ENCODE assay signal across 27 cellular contexts in genomic region chr3:119827209-119827608, GRCh38. TPM values are rescaled to one million over a fixed set of nuclear protein-coding genes. Genes with fewer than 3 reads are reported as not detected.
DNase-seq lines count a peak whose midpoint lies in the region; ATAC-seq, FAIRE-seq and TF ChIP-seq lines count a peak whose summit lies in the region.
"Had no signal": no experiment of that assay in that cellular context is flagged by ENCODE, and none has a peak within 500 bp of the region (broad histone marks: within the 10 kb centered on the region; RNA-seq: fewer than 3 reads in every experiment).

No MANE protein-coding gene starts in this region.

- BruUV-seq in HepG2 (replicated peaks; lab: Mats Ljungman, UMichigan) (no TSS peak), endothelial cell of umbilical vein (replicated peaks; lab: Mats Ljungman, UMichigan) (no TSS peak)

- no peaks in the 10 kb centered on the region for H3F3A ChIP-seq in SK-N-SH (replicated peaks; ENCODE audit: insufficient read depth)

- in situ Hi-C loops in HepG2 (cut with HindIII; ENCODE audit: extremely low pct_ligation_motif_present, low pct_unique_long_range_greater_than_20kb) = no loop called here
- in situ Hi-C loops in GM13976 (cut with MboI; ENCODE audit: low sequenced_read_pairs, unreplicated experiment) = no loop called here

- POLR2A ChIA-PET in HepG2 (lab: Yijun Ruan, JAX) = no interaction called here
- POLR2A ChIA-PET in SK-N-SH (lab: Yijun Ruan, JAX) = no interaction called here
- POLR2A ChIA-PET in endothelial cell of umbilical vein (lab: Charles Lee) = no interaction called here

- H3K4me2 ChIP-seq in HepG2 (ENCODE audit: low read depth, low read length) (no peak overlapping the region), SK-N-SH (no peak overlapping the region), endothelial cell of umbilical vein (ENCODE audit: insufficient read depth, low read length) (no peak overlapping the region)
- H3K4me2 ChIP-seq: A549; BLaER1 treated with 17β-estradiol and CSF1 and Interleukin-3, amounts not matched to agents 10 nM and 100 nM had no signal

- H3K9ac ChIP-seq in HepG2 (ENCODE audit: insufficient read depth, low read depth, low read length) (no peak overlapping the region), SK-N-SH (no peak overlapping the region), endothelial cell of umbilical vein (replicated peaks; ENCODE audit: extremely low read depth, insufficient read depth, low read length) (no peak overlapping the region)
- H3K9ac ChIP-seq: BLaER1 treated with 17β-estradiol and CSF1 and Interleukin-3, amounts not matched to agents 10 nM and 100 nM had no signal

- no peaks in the 10 kb centered on the region for H3K9me1 ChIP-seq in endothelial cell of umbilical vein (replicated peaks; ENCODE audit: control insufficient read depth, extremely low read depth, insufficient read depth, low read length)

- intact Hi-C loops in HepG2 (cut with micrococcal nuclease; ENCODE audit: unreplicated experiment) (no loop called here), right lobe of liver (cut with DNase I) (no loop called here), endothelial cell of umbilical vein (cut with micrococcal nuclease) (no loop called here), left ventricle myocardium superior (cut with micrococcal nuclease) (no loop called here)

- ATAC-seq in HepG2 (no peak), right lobe of liver (no peak), left ventricle myocardium superior (no peak), HG03565 (IDR thresholded peaks at IDR 0.05; ENCODE audit: unreplicated experiment) (no peak)
- ATAC-seq: A549, GM12878 had no signal

- CTCF ChIA-PET in HepG2 (lab: Yijun Ruan, JAX; ENCODE audit: low intra/inter-chr PET ratio, low total read pairs) = no interaction called here
- CTCF ChIA-PET in SK-N-SH (lab: Yijun Ruan, JAX) = no interaction called here
- CTCF ChIA-PET in endothelial cell of umbilical vein (lab: Charles Lee) = interaction anchor here (0.9 to 1.0 kb wide), 2 partner anchors 12 to 14 kb away, joined by 3 read pairs; no protein-coding TSS in a partner anchor

- H3K4me3 ChIP-seq in HepG2 (replicated peaks in 1 of 3; ENCODE audit: insufficient read depth in 1 of 3, low read depth in 2 of 3, low read length in 3 of 3) (no peak overlapping the region), right lobe of liver (no peak overlapping the region), SK-N-SH (ENCODE audit: low read depth in 2 of 2, low read length in 1 of 2) (no peak overlapping the region), endothelial cell of umbilical vein (replicated peaks in 1 of 3; ENCODE audit: insufficient read depth in 1 of 3, low read depth in 1 of 3, low read length in 3 of 3) (no peak overlapping the region)
- H3K4me3 ChIP-seq: A549; BLaER1 treated with 17β-estradiol and CSF1 and Interleukin-3, amounts not matched to agents 10 nM and 100 nM; GM12878; HAP-1 had no signal

- TF ChIP-seq RAD21 in HepG2 (CRISPR knock-in tag; IDR thresholded peaks at IDR 0.05) = no peak
- TF ChIP-seq RAD21 in SK-N-SH (IDR thresholded peaks at IDR 0.05; ENCODE audit: low read length) = no peak

- dilution Hi-C loops in endothelial cell of umbilical vein (cut with MboI; ENCODE audit: extremely low pct_ligation_motif_present, low sequenced_read_pairs) = no loop called here

- TF ChIP-seq POLR2A in HepG2 (IDR thresholded peaks at IDR 0.05; ENCODE audit: insufficient read depth in 1 of 2, low read depth in 2 of 2, low read length in 2 of 2) = no peak
- no peak for TF ChIP-seq POLR2A in right lobe of liver (IDR thresholded peaks at IDR 0.05)
- TF ChIP-seq POLR2A in endothelial cell of umbilical vein (IDR thresholded peaks at IDR 0.05; ENCODE audit: low read depth, low read length) = no peak

- H3K36me3 ChIP-seq in HepG2 (replicated peaks in 1 of 2; ENCODE audit: control insufficient read depth in 1 of 2, insufficient read depth in 2 of 2, low read length in 2 of 2) (peaks cover 1 to 6% of the 10 kb centered on the region in 2 experiments; a peak in 2 of 5 replicates), right lobe of liver (no peaks in the 10 kb centered on the region), SK-N-SH (replicated peaks in 1 of 2; ENCODE audit: control insufficient read depth in 1 of 2, insufficient read depth in 2 of 2, low read length in 1 of 2) (peaks cover 5 to 22% of the 10 kb centered on the region in 2 experiments), endothelial cell of umbilical vein (ENCODE audit: control insufficient read depth in 2 of 2, extremely low read depth in 1 of 2, insufficient read depth in 2 of 2, low read length in 2 of 2) (peaks cover 0 to 3% of the 10 kb centered on the region in 2 experiments)
- H3K36me3 ChIP-seq: HAP-1 had no signal

- FAIRE-seq in HepG2 (lab: Jason Lieb, UNC) (no peak), endothelial cell of umbilical vein (lab: Jason Lieb, UNC) (peak; percentile 21)
- FAIRE-seq: A549, D721Med, GM12878, GM19239, H54 had no signal

- H3K79me2 ChIP-seq in HepG2 (ENCODE audit: insufficient read depth, low read length) (no peaks in the 10 kb centered on the region), SK-N-SH (ENCODE audit: insufficient read depth) (peaks cover 7% of the 10 kb centered on the region; the same call in 1 of the 2 replicates), endothelial cell of umbilical vein (ENCODE audit: control insufficient read depth, insufficient read depth, low read length) (no peaks in the 10 kb centered on the region)

- TF ChIP-seq CTCF in HepG2 (CRISPR knock-in tag; IDR thresholded peaks at IDR 0.05) = no peak
- no peak for TF ChIP-seq CTCF in right lobe of liver (IDR thresholded peaks at IDR 0.05)
- no peak for TF ChIP-seq CTCF in SK-N-SH (IDR thresholded peaks at IDR 0.05)
- TF ChIP-seq CTCF in endothelial cell of umbilical vein (IDR thresholded peaks at IDR 0.05; ENCODE audit: extremely low read depth in 1 of 2, insufficient read depth in 1 of 2, low read depth in 1 of 2, low read length in 2 of 2) = no peak
- TF ChIP-seq CTCF in GM13976 (IDR thresholded peaks at IDR 0.05; ENCODE audit: borderline replicate concordance, control extremely low read depth, extremely low read depth, insufficient read depth, missing control alignments) = no peak

- no peaks in the 10 kb centered on the region for H3K9me3 ChIP-seq in HepG2 (ENCODE audit: low read length)
- no peaks in the 10 kb centered on the region for H3K9me3 ChIP-seq in right lobe of liver
- no peaks in the 10 kb centered on the region for H3K9me3 ChIP-seq in SK-N-SH
- H3K9me3 ChIP-seq in endothelial cell of umbilical vein (replicated peaks; ENCODE audit: control insufficient read depth, insufficient read depth, low read length) = no peaks in the 10 kb centered on the region
- H3K9me3 ChIP-seq: A549; BE2C; BLaER1 treated with 17β-estradiol and CSF1 and Interleukin-3, amounts not matched to agents 10 nM and 100 nM; HAP-1 had no signal

- TF ChIP-seq EP300 in HepG2 (IDR thresholded peaks at IDR 0.05; ENCODE audit: low read depth in 2 of 2, low read length in 2 of 2) (no peak), HepG2 (CRISPR knock-in tag; IDR thresholded peaks at IDR 0.05; ENCODE audit: borderline replicate concordance) (no peak), SK-N-SH (IDR thresholded peaks at IDR 0.05; ENCODE audit: borderline replicate concordance in 1 of 2, low read depth in 1 of 2, low read length in 1 of 2) (peak in 1 of 2 experiments; percentile 21; a peak in 1 of 4 replicates)

- H2AFZ ChIP-seq in HepG2 (ENCODE audit: low read length) (no peak overlapping the region), SK-N-SH (ENCODE audit: low read depth) (no peak overlapping the region), endothelial cell of umbilical vein (ENCODE audit: low read depth, low read length) (no peak overlapping the region)

- DNase-seq in HepG2 (ENCODE audit: low spot score) (no peak), right lobe of liver (no peak), SK-N-SH (peak; percentile 48), endothelial cell of umbilical vein (ENCODE audit: low read depth, low spot score) (no peak), left ventricle myocardium superior (no peak), GM13976 (ENCODE audit: low spot score) (no peak)
- DNase-seq: 8988T; ACHN; AML-193; BE2C; CD4-positive, alpha-beta T cell; CD8-positive, alpha-beta memory T cell; DMS 273 treated with DMSO at 0.1 percent for 48 hours; DMS79; EL; GDM1; GOT3; HFFc6 had no signal

- H4K20me1 ChIP-seq in HepG2 (ENCODE audit: insufficient read depth, low read length) (no peaks in the 10 kb centered on the region), SK-N-SH (ENCODE audit: insufficient read depth) (no peaks in the 10 kb centered on the region), endothelial cell of umbilical vein (replicated peaks; ENCODE audit: control insufficient read depth, extremely low read depth, insufficient read depth, low read length) (peaks cover 2% of the 10 kb centered on the region)

- WGBS in HepG2 (ENCODE audit: low lambda C conversion rate) = 98% methylated on average over 2 of the region's 2 CpGs
- 73% methylated on average over 2 of the region's 2 CpGs for WGBS in right lobe of liver (ENCODE audit: insufficient coverage, low coverage, low lambda C conversion rate, missing lambda C conversion rate)
- 81% methylated on average over 2 of the region's 2 CpGs for WGBS in SK-N-SH (ENCODE audit: low lambda C conversion rate)

- H3K4me1 ChIP-seq in HepG2 (ENCODE audit: insufficient read depth, low read length) (peaks cover 28% of the 10 kb centered on the region), right lobe of liver (peaks cover 0 to 14% (median 6%) of the 10 kb centered on the region in 4 donors), SK-N-SH (ENCODE audit: control insufficient read depth in 1 of 2, insufficient read depth in 2 of 2, low read depth in 1 of 2, low read length in 1 of 2) (peaks cover 1 to 13% of the 10 kb centered on the region in 2 experiments; a peak in 3 of 4 replicates), endothelial cell of umbilical vein (ENCODE audit: control insufficient read depth, extremely low read depth, insufficient read depth, low read length) (no peaks in the 10 kb centered on the region)
- H3K4me1 ChIP-seq: BLaER1 treated with 17β-estradiol and CSF1 and Interleukin-3, amounts not matched to agents 10 nM and 100 nM; HAP-1 had no signal

- no peaks in the 10 kb centered on the region for H3K9me2 ChIP-seq in SK-N-SH

- H3K27me3 ChIP-seq in HepG2 (ENCODE audit: control insufficient read depth in 1 of 2, insufficient read depth in 2 of 2, low read length in 2 of 2) (no peaks in the 10 kb centered on the region), right lobe of liver (no peaks in the 10 kb centered on the region), SK-N-SH (ENCODE audit: insufficient read depth) (no peaks in the 10 kb centered on the region), endothelial cell of umbilical vein (ENCODE audit: control insufficient read depth in 2 of 2, insufficient read depth in 2 of 2, low read length in 2 of 2) (no peaks in the 10 kb centered on the region)
- H3K27me3 ChIP-seq: BE2C; BLaER1 treated with 17β-estradiol and CSF1 and Interleukin-3, amounts not matched to agents 10 nM and 100 nM had no signal

- H3K27ac ChIP-seq in HepG2 (ENCODE audit: extremely low read length, insufficient read depth, low read length) = peak overlapping the region; percentile 55
- H3K27ac ChIP-seq in right lobe of liver = peak overlapping the region in 1 of 3 donors; percentile 37
- H3K27ac ChIP-seq in SK-N-SH (ENCODE audit: low read depth in 2 of 2, low read length in 1 of 2) = peak overlapping the region in 1 of 2 experiments; percentile 31; a peak in 2 of 4 replicates
- no peak overlapping the region for H3K27ac ChIP-seq in endothelial cell of umbilical vein (ENCODE audit: insufficient read depth, low read depth, low read length)
- H3K27ac ChIP-seq: A549; BLaER1 treated with 17β-estradiol and CSF1 and Interleukin-3, amounts not matched to agents 10 nM and 100 nM had no signal

RNA-seq across cellular contexts. Expression of gene NR1I2, which starts 45.3 kb away (rescaled TPM):
- 10.9 and 13.4 TPM in 2 replicates for total RNA-seq in HepG2 (2016; rRNA removed; fragmentation: Illumina TruSeq; extraction: Trizol)
- total RNA-seq in HepG2 (2016; cell fraction: cytosol; rRNA removed; fragmentation: Illumina TruSeq; extraction: Trizol; ENCODE audit: low read depth) = 1.3 and 1.4 TPM in 2 replicates
- total RNA-seq in HepG2 (2016; cell fraction: insoluble cytoplasmic fraction; rRNA removed; fragmentation: Illumina TruSeq; extraction: Trizol) = 11.0 and 14.6 TPM in 2 replicates
- 4.3 and 4.5 TPM in 2 replicates for total RNA-seq in HepG2 (2016; cell fraction: membrane; rRNA removed; fragmentation: Illumina TruSeq; extraction: Trizol)
- total RNA-seq in HepG2 (2016; cell fraction: nucleus; rRNA removed; fragmentation: Illumina TruSeq; extraction: Trizol) = 26.4 and 27.1 TPM in 2 replicates
- 8.8 and 9.8 TPM in 2 replicates for polyA plus RNA-seq in HepG2 (2011; rRNA removed)
- 4.2 and 4.4 TPM in 2 replicates for polyA plus RNA-seq in HepG2 (2011; cell fraction: cytosol; rRNA removed)
- 48.5 and 49.6 TPM in 2 replicates for polyA plus RNA-seq in HepG2 (2011; cell fraction: nucleus; rRNA removed)
- 5.7 and 9.6 TPM in 2 replicates for polyA plus RNA-seq in HepG2 (2012)
- 0.58 and 0.63 TPM in 2 replicates for polyA plus RNA-seq in HepG2 (2016; cell fraction: cytosol; fragmentation: Illumina TruSeq; extraction: Trizol; ENCODE audit: low read depth)
- 8.0 and 8.4 TPM in 2 replicates for polyA plus RNA-seq in HepG2 (2016; cell fraction: insoluble cytoplasmic fraction; fragmentation: Illumina TruSeq; extraction: Trizol; ENCODE audit: low read depth)
- 1.8 and 2.5 TPM in 2 replicates for polyA plus RNA-seq in HepG2 (2016; cell fraction: membrane; fragmentation: Illumina TruSeq; extraction: Trizol; ENCODE audit: low read depth)
- 30.6 and 33.1 TPM in 2 replicates for polyA plus RNA-seq in HepG2 (2016; cell fraction: nucleus; fragmentation: Illumina TruSeq; extraction: Trizol; ENCODE audit: insufficient read depth, low read depth)
- 11.6 TPM in 1 of 2 replicates, not detected in the other for polyA minus RNA-seq in HepG2 (2011; rRNA and poly(A)+ RNA removed; ENCODE audit: low replicate concordance)
- polyA minus RNA-seq in HepG2 (2011; cell fraction: cytosol; rRNA and poly(A)+ RNA removed) = 4.1 TPM in 2 replicates
- polyA minus RNA-seq in HepG2 (2011; cell fraction: nucleus; rRNA and poly(A)+ RNA removed) = 24.8 and 27.8 TPM in 2 replicates
- 100 to 1,000 TPM in 3 of 6 experiments, 10 to 100 TPM in 3; 24.9 to 188 (median 91.4) TPM for total RNA-seq in right lobe of liver
- polyA plus RNA-seq in SK-N-SH (2012; rRNA removed) = 0.03 TPM in 1 of 2 replicates, not detected in the other
- not detected in 2 replicates for polyA plus RNA-seq in SK-N-SH (2012; cell fraction: cytosol; rRNA removed)
- polyA plus RNA-seq in SK-N-SH (2012; cell fraction: nucleus; rRNA removed) = 0.12 and 0.14 TPM in 2 replicates
- not detected in 2 replicates for total RNA-seq in endothelial cell of umbilical vein
- 0.03 TPM in 2 replicates for polyA plus RNA-seq in endothelial cell of umbilical vein
- 0.04 TPM in 1 of 2 replicates, not detected in the other for polyA plus RNA-seq in endothelial cell of umbilical vein (2011; cell fraction: cytosol; rRNA removed)
- 0.05 TPM in 1 of 2 replicates, not detected in the other for polyA plus RNA-seq in endothelial cell of umbilical vein (2011; cell fraction: nucleus; rRNA removed)
- polyA plus RNA-seq in endothelial cell of umbilical vein (2012) = not detected in 2 replicates
- 0.11 TPM in 1 of 2 replicates, not detected in the other for polyA minus RNA-seq in endothelial cell of umbilical vein
- not detected for polyA minus RNA-seq in endothelial cell of umbilical vein (2011; cell fraction: cytosol; rRNA and poly(A)+ RNA removed)
- polyA minus RNA-seq in endothelial cell of umbilical vein (2011; cell fraction: nucleus; rRNA and poly(A)+ RNA removed) = not detected in 2 replicates
- 0.12 TPM for total RNA-seq in left ventricle myocardium superior
- total RNA-seq: HFFc6 had no signal
- polyA plus RNA-seq: A549, CD14-positive monocyte had no signal

Comparison
In these comparisons a context has a peak if more than half of its experiments do, and no peak if none do; other contexts are left out.
1. Of the 25 proteins assayed by ChIP-seq in both HepG2 and SK-N-SH: peak only in HepG2: none; only in SK-N-SH: RFX5; in both: none; in neither: 23; mixed calls (peak in some experiments, not most) for 1.